ENCODE assay signal across 19 cellular contexts in genomic region chr5:170746952-170747340, GRCh38. TPM values are rescaled to one million over a fixed set of nuclear protein-coding genes. Genes with fewer than 3 reads are reported as not detected.
"Had no signal": no experiment of that assay in that cellular context is flagged by ENCODE, and none has a peak within 500 bp of the region (broad histone marks: within the 10 kb centered on the region; RNA-seq: fewer than 3 reads in every experiment).

No MANE protein-coding gene starts in this region.

- H3K27me3 ChIP-seq: vagina had no signal

- H3K9me3 Mint-ChIP-seq: activated naive CD8-positive, alpha-beta T cell treated with anti-CD3 and anti-CD28 coated beads, Interleukin-2, amount 10 ng/mL, durations not matched to agents 7 days and 5 days; activated T-helper 1 cell treated with anti-CD3 and anti-CD28 coated beads, Interleukin-12 subunit alpha, Interleukin-12 subunit beta, Interleukin-2, Interleukin-4 antibody, amounts not matched to agents 30 ng/mL and 10 ng/mL and 1 ng/mL, durations not matched to agents 14 hours and 24 hours and 36 hours; dendritic cell treated with granulocyte-macrophage colony-stimulating factor and Interleukin-4, amounts not matched to agents 40 ng/mL and 50 ng/mL, for 4 days; naive thymus-derived CD8-positive, alpha-beta T cell had no signal

- H3K36me3 ChIP-seq: brain microvascular endothelial cell, gastroesophageal sphincter, spleen, thoracic aorta, vagina had no signal

- H3K4me3 ChIP-seq: gastroesophageal sphincter, psoas muscle, spleen, thoracic aorta, vagina had no signal

- H3K27ac Mint-ChIP-seq: activated naive CD8-positive, alpha-beta T cell treated with anti-CD3 and anti-CD28 coated beads, Interleukin-2, amount 10 ng/mL, durations not matched to agents 7 days and 5 days; activated T-helper 1 cell treated with anti-CD3 and anti-CD28 coated beads, Interleukin-12 subunit alpha, Interleukin-12 subunit beta, Interleukin-2, Interleukin-4 antibody, amounts not matched to agents 30 ng/mL and 10 ng/mL and 1 ng/mL, durations not matched to agents 14 hours and 24 hours and 36 hours; dendritic cell treated with granulocyte-macrophage colony-stimulating factor and Interleukin-4, amounts not matched to agents 40 ng/mL and 50 ng/mL, for 4 days; T-helper 17 cell had no signal

- H3K36me3 Mint-ChIP-seq: activated naive CD8-positive, alpha-beta T cell treated with anti-CD3 and anti-CD28 coated beads, Interleukin-2, amount 10 ng/mL, durations not matched to agents 7 days and 5 days; naive thymus-derived CD8-positive, alpha-beta T cell had no signal

- ATAC-seq: gastroesophageal sphincter; left lobe of liver; naive thymus-derived CD8-positive, alpha-beta T cell; psoas muscle; sciatic nerve; T-helper 17 cell had no signal

- DNase-seq: activated CD4-positive, alpha-beta T cell treated with anti-CD3 and anti-CD28 coated beads for 48 hours; activated naive CD4-positive, alpha-beta T cell; activated naive CD8-positive, alpha-beta T cell treated with anti-CD3 and anti-CD28 coated beads, Interleukin-2, amount 10 ng/mL, durations not matched to agents 7 days and 5 days; brain microvascular endothelial cell; cerebellar nuclear complex; erythroblast; naive thymus-derived CD8-positive, alpha-beta T cell; nucleus accumbens; psoas muscle; spleen; stimulated activated CD4-positive, alpha-beta T cell treated with anti-CD3 and anti-CD28 coated beads, Interleukin-1b, Interleukin-23, amount 100 ng/mL, for 48 hours; T-helper 17 cell had no signal

- H3K9me3 ChIP-seq: gastroesophageal sphincter, psoas muscle, spleen, thoracic aorta, vagina had no signal

- H3K27ac ChIP-seq: brain microvascular endothelial cell, gastroesophageal sphincter, psoas muscle, spleen, thoracic aorta, vagina had no signal

- H3K4me1 ChIP-seq: psoas muscle had no signal

- H3K4me3 Mint-ChIP-seq: activated naive CD8-positive, alpha-beta T cell treated with anti-CD3 and anti-CD28 coated beads, Interleukin-2, amount 10 ng/mL, durations not matched to agents 7 days and 5 days; activated T-helper 1 cell treated with anti-CD3 and anti-CD28 coated beads, Interleukin-12 subunit alpha, Interleukin-12 subunit beta, Interleukin-2, Interleukin-4 antibody, amounts not matched to agents 30 ng/mL and 10 ng/mL and 1 ng/mL, durations not matched to agents 14 hours and 24 hours and 36 hours; dendritic cell treated with granulocyte-macrophage colony-stimulating factor and Interleukin-4, amounts not matched to agents 40 ng/mL and 50 ng/mL, for 4 days; naive thymus-derived CD8-positive, alpha-beta T cell; T-helper 17 cell had no signal

- H3K4me1 Mint-ChIP-seq: activated naive CD8-positive, alpha-beta T cell treated with anti-CD3 and anti-CD28 coated beads, Interleukin-2, amount 10 ng/mL, durations not matched to agents 7 days and 5 days had no signal

RNA-seq across cellular contexts. Expression of gene GABRP, which starts 36.6 kb away (rescaled TPM):
- total RNA-seq: activated naive CD8-positive, alpha-beta T cell treated with anti-CD3 and anti-CD28 coated beads, Interleukin-2, amount 10 ng/mL, durations not matched to agents 7 days and 5 days; activated T-helper 1 cell treated with anti-CD3 and anti-CD28 coated beads, Interleukin-12 subunit alpha, Interleukin-12 subunit beta, Interleukin-2, Interleukin-4 antibody, amounts not matched to agents 30 ng/mL and 10 ng/mL and 1 ng/mL, durations not matched to agents 14 hours and 24 hours and 36 hours; naive thymus-derived CD8-positive, alpha-beta T cell; psoas muscle; T-helper 17 cell; thoracic aorta had no signal
